33 cellular contexts compared by ENCODE assay signal in the genomic region with DNA sequence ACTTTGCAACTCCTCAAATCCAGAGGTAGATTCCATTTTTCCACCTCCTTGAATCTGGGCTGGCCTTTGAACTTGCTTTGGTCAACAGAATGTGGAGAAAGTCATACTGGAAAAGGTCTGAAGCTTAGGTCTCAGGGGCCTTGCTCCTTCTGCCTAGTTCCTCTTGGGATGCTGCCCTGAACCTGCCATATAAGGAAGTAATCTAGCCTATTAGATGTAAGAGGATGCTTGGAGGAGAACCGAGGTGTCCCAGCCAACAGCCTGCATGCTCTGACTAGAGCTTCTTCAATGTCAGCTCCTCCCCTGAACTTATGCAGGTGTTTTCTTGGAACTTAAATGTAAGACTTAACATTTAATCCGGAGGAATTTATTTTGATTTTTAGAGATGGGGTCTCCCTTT. TPM values are rescaled to one million over a fixed set of nuclear protein-coding genes. Genes with fewer than 3 reads are reported as not detected.
DNase-seq lines count a peak whose midpoint lies in the region; ATAC-seq and TF ChIP-seq lines count a peak whose summit lies in the region.
"Had no signal": no experiment of that assay in that cellular context is flagged by ENCODE, and none has a peak within 500 bp of the region (broad histone marks: within the 10 kb centered on the region; RNA-seq: fewer than 3 reads in every experiment).

No MANE protein-coding gene starts in this region.

- TF ChIP-seq CTCF in OCI-LY3 (IDR thresholded peaks at IDR 0.05; ENCODE audit: low read depth, low read length) = no peak
- TF ChIP-seq CTCF in nephron (IDR thresholded peaks at IDR 0.05; ENCODE audit: unreplicated experiment in 3 of 3) = no peak

- H3K4me1 ChIP-seq in OCI-LY3 (ENCODE audit: low read length) = peaks cover 47% of the 10 kb centered on the region
- H3K4me1 ChIP-seq: parathyroid adenoma had no signal

- peaks cover 62% of the 10 kb centered on the region for H3K27me3 Mint-ChIP-seq in nephron (ENCODE audit: low read depth)
- H3K27me3 Mint-ChIP-seq in activated CD4-positive, alpha-beta memory T cell treated with anti-CD3 and anti-CD28 coated beads, Interleukin-2, amount 10 ng/mL, durations not matched to agents 7 days and 5 days = peaks cover 36% of the 10 kb centered on the region

- H3K9me3 Mint-ChIP-seq in nephron = no peaks in the 10 kb centered on the region
- H3K9me3 Mint-ChIP-seq in activated CD4-positive, alpha-beta memory T cell treated with anti-CD3 and anti-CD28 coated beads, Interleukin-2, amount 10 ng/mL, durations not matched to agents 7 days and 5 days = no peaks in the 10 kb centered on the region
- H3K9me3 Mint-ChIP-seq: activated naive CD4-positive, alpha-beta T cell treated with anti-CD3 and anti-CD28 coated beads for 36 hours; stimulated activated memory B cell treated with anti-CD40 and anti-IgM and Interleukin-4, amounts not matched to agents 10 μg/mL and 1 μg/mL and 100 μg/mL, for 72 hours had no signal

- H3K4me1 Mint-ChIP-seq in nephron = peaks cover 16% of the 10 kb centered on the region
- H3K4me1 Mint-ChIP-seq in activated CD4-positive, alpha-beta memory T cell treated with anti-CD3 and anti-CD28 coated beads, Interleukin-2, amount 10 ng/mL, durations not matched to agents 7 days and 5 days = peaks cover 29% of the 10 kb centered on the region

- H3K4me3 ChIP-seq in OCI-LY3 (ENCODE audit: low read length) = no peak overlapping the region
- H3K4me3 ChIP-seq: adrenal gland, BLaER1, dorsolateral prefrontal cortex, esophagus muscularis mucosa, skin epidermis, transverse colon had no signal

- no peak overlapping the region for H3K9ac ChIP-seq in OCI-LY3 (ENCODE audit: low read length)
- H3K9ac ChIP-seq: BLaER1, parathyroid adenoma had no signal

- no peak overlapping the region for H2AFZ ChIP-seq in OCI-LY3 (ENCODE audit: low read depth, low read length)
- H2AFZ ChIP-seq: parathyroid adenoma had no signal

- peaks cover 29% of the 10 kb centered on the region for H3K79me2 ChIP-seq in OCI-LY3 (ENCODE audit: low read length)
- H3K79me2 ChIP-seq: parathyroid adenoma had no signal

- no peak overlapping the region for H3K27ac Mint-ChIP-seq in nephron
- H3K27ac Mint-ChIP-seq in activated CD4-positive, alpha-beta memory T cell treated with anti-CD3 and anti-CD28 coated beads, Interleukin-2, amount 10 ng/mL, durations not matched to agents 7 days and 5 days = no peak overlapping the region
- H3K27ac Mint-ChIP-seq: activated naive CD4-positive, alpha-beta T cell treated with anti-CD3 and anti-CD28 coated beads for 36 hours; stimulated activated memory B cell treated with anti-CD40 and anti-IgM and Interleukin-4, amounts not matched to agents 10 μg/mL and 1 μg/mL and 100 μg/mL, for 72 hours; T-helper 17 cell had no signal

- H3K27ac ChIP-seq in OCI-LY3 (ENCODE audit: low read length) = no peak overlapping the region
- H3K27ac ChIP-seq: adrenal gland, BLaER1, dorsolateral prefrontal cortex, esophagus muscularis mucosa, parathyroid adenoma, skin epidermis, transverse colon had no signal

- H3K9me3 ChIP-seq in OCI-LY3 (ENCODE audit: insufficient read depth, low read length) = no peaks in the 10 kb centered on the region
- H3K9me3 ChIP-seq: adrenal gland, BLaER1, Caco-2, esophagus muscularis mucosa, transverse colon had no signal

- DNase-seq in SIG-M5 treated with dmso at 0.1 percent for 504 hours (lab: John Stamatoyannopoulos, UW; ENCODE audit: unreplicated experiment) (peak; percentile 27), SIG-M5 (lab: John Stamatoyannopoulos, UW) (no peak), GDM1 (lab: John Stamatoyannopoulos, UW) (peak; percentile 7), left cardiac atrium (no peak), NCI-H345 (lab: John Stamatoyannopoulos, UW) (no peak)
- DNase-seq in activated CD4-positive, alpha-beta memory T cell treated with anti-CD3 and anti-CD28 coated beads, Interleukin-2, amount 10 ng/mL, durations not matched to agents 7 days and 5 days = no peak
- DNase-seq: activated CD4-positive, alpha-beta T cell treated with anti-CD3 and anti-CD28 coated beads, Interleukin-2, amount 50 U/mL, for 48 hours; activated CD4-positive, CD25-positive, alpha-beta regulatory T cell treated with anti-CD3 and anti-CD28 coated beads, Interleukin-2, amount 50 U/mL, for 72 hours; activated CD8-positive, alpha-beta memory T cell treated with anti-CD3 and anti-CD28 coated beads, Interleukin-2, amount 50 U/mL, for 4 hours; activated naive CD4-positive, alpha-beta T cell treated with anti-CD3 and anti-CD28 coated beads for 36 hours; adrenal gland; Caco-2; dorsolateral prefrontal cortex; foreskin fibroblast; head of caudate nucleus; kidney; NCI-H1694; NCI-H2227 treated with DMSO at 0.1 percent for 48 hours; NCI-H526 treated with DMSO at 0.1 percent for 48 hours; RPMI8226; T-helper 17 cell; transverse colon had no signal

- POLR2A ChIA-PET in activated CD4-positive, alpha-beta memory T cell treated with anti-CD3 and anti-CD28 coated beads, Interleukin-2, amount 10 ng/mL, durations not matched to agents 7 days and 5 days (lab: Charles Lee) = no interaction called here

- peaks cover 10% of the 10 kb centered on the region for H3K36me3 Mint-ChIP-seq in nephron (ENCODE audit: low read depth)
- peaks cover 10% of the 10 kb centered on the region for H3K36me3 Mint-ChIP-seq in activated CD4-positive, alpha-beta memory T cell treated with anti-CD3 and anti-CD28 coated beads, Interleukin-2, amount 10 ng/mL, durations not matched to agents 7 days and 5 days (ENCODE audit: low read depth)

- intact Hi-C loops in left cardiac atrium (cut with DNase I) = no loop called here

- H3K36me3 ChIP-seq in OCI-LY3 (replicated peaks; ENCODE audit: low read depth, low read length) = peaks cover 13% of the 10 kb centered on the region

- no peak for ATAC-seq in left cardiac atrium
- ATAC-seq: HepG2; stimulated activated memory B cell treated with anti-CD40 and anti-IgM and Interleukin-4, amounts not matched to agents 10 μg/mL and 1 μg/mL and 100 μg/mL, for 72 hours; T-helper 17 cell had no signal

- peaks cover 12% of the 10 kb centered on the region; the same call in 1 of the 2 replicates for H3K27me3 ChIP-seq in OCI-LY3 (ENCODE audit: low read depth, low read length)
- H3K27me3 ChIP-seq: BLaER1, dorsolateral prefrontal cortex had no signal

- H3K4me2 ChIP-seq in OCI-LY3 (ENCODE audit: low read length) = peak overlapping the region; percentile 20; the same call in 1 of the 2 replicates
- H3K4me2 ChIP-seq: BLaER1 had no signal

- CTCF ChIA-PET in activated CD4-positive, alpha-beta memory T cell treated with anti-CD3 and anti-CD28 coated beads, Interleukin-2, amount 10 ng/mL, durations not matched to agents 7 days and 5 days (lab: Charles Lee) = no interaction called here

- peaks cover 19% of the 10 kb centered on the region for H4K20me1 ChIP-seq in OCI-LY3 (ENCODE audit: insufficient read depth, low read length)

- peak overlapping the region in 2 of 3 experiments; percentile 50 to 55 for H3K4me3 Mint-ChIP-seq in nephron
- H3K4me3 Mint-ChIP-seq in activated CD4-positive, alpha-beta memory T cell treated with anti-CD3 and anti-CD28 coated beads, Interleukin-2, amount 10 ng/mL, durations not matched to agents 7 days and 5 days = no peak overlapping the region
- H3K4me3 Mint-ChIP-seq: activated naive CD4-positive, alpha-beta T cell treated with anti-CD3 and anti-CD28 coated beads for 36 hours; stimulated activated memory B cell treated with anti-CD40 and anti-IgM and Interleukin-4, amounts not matched to agents 10 μg/mL and 1 μg/mL and 100 μg/mL, for 72 hours; T-helper 17 cell had no signal

RNA-seq across cellular contexts. Expression of gene TMED3, which starts 2.0 kb away (rescaled TPM):
- total RNA-seq in left cardiac atrium = 10 to 100 TPM; 32.4 to 37.1 TPM
- 10 to 100 TPM; 34.8 to 35.9 TPM for total RNA-seq in activated CD4-positive, alpha-beta memory T cell treated with anti-CD3 and anti-CD28 coated beads, Interleukin-2, amount 10 ng/mL, durations not matched to agents 7 days and 5 days

RNA-seq across cellular contexts. Expression of gene ANKRD34C, which starts 26.4 kb away (rescaled TPM):
- total RNA-seq in left cardiac atrium = under 1 TPM in 1 of 2 donors, not detected in 1; 0.13 TPM
- total RNA-seq in activated CD4-positive, alpha-beta memory T cell treated with anti-CD3 and anti-CD28 coated beads, Interleukin-2, amount 10 ng/mL, durations not matched to agents 7 days and 5 days = not detected
- total RNA-seq: activated naive CD4-positive, alpha-beta T cell treated with anti-CD3 and anti-CD28 coated beads for 36 hours; Caco-2; esophagus muscularis mucosa; HepG2; kidney; mesenteric fat pad; SK-MEL-5; subcutaneous adipose tissue; T-helper 17 cell; transverse colon had no signal

Comparison
In these comparisons a context has a peak if more than half of its experiments do, and no peak if none do; other contexts are left out.
1. DNase-seq: peak in SIG-M5 treated with dmso at 0.1 percent for 504 hours (single experiment) and GDM1 (single experiment); none in SIG-M5 (single experiment), left cardiac atrium (single experiment), NCI-H345 (single experiment) and activated CD4-positive, alpha-beta memory T cell treated with anti-CD3 and anti-CD28 coated beads, Interleukin-2, amount 10 ng/mL, durations not matched to agents 7 days and 5 days (single experiment).